Comparison of ENCODE assay signal across 8 cellular contexts in genomic region chr11:109697140-109697843, GRCh38.
DNase-seq lines count a peak whose midpoint lies in the region; ATAC-seq and TF ChIP-seq lines count a peak whose summit lies in the region.

No MANE protein-coding gene starts in this region.

- no peak overlapping the region for H3K27ac ChIP-seq in VCaP

- peak; percentile 87 for TF ChIP-seq CTCF in GM13977 (IDR thresholded peaks at IDR 0.05; ENCODE audit: extremely low read depth, insufficient read depth, missing control alignments)
- TF ChIP-seq CTCF in VCaP (conservative IDR thresholded peaks at IDR 0.05): peak; percentile 96

- in situ Hi-C loops in ACHN (cut with HindIII; ENCODE audit: low pct_ligation_motif_present, low pct_unique_long_range_greater_than_20kb, low sequenced_read_pairs): no loop called here
- in situ Hi-C loops in GM13977 (cut with MboI; ENCODE audit: low pct_unique_long_range_greater_than_20kb, low sequenced_read_pairs, unreplicated experiment): loop anchor here (10.0 kb wide), 1 partner anchor 1002 kb away; no protein-coding TSS in a partner anchor

- DNase-seq in ACHN (peak; percentile 46), GM13977 (ENCODE audit: low spot score) (peak; percentile 34), NCI-H128 (lab: John Stamatoyannopoulos, UW; ENCODE audit: unreplicated experiment) (peak; percentile 20), iPS DF 4.7 (ENCODE audit: extremely low read depth, low spot score) (peak; percentile 38), T-helper 9 cell (no peak)
- DNase-seq in activated CD8-positive, alpha-beta memory T cell treated with anti-CD3 and anti-CD28 coated beads for 24 hours: no peak

- peak; percentile 94 for ATAC-seq in HG02870 (IDR thresholded peaks at IDR 0.05; ENCODE audit: unreplicated experiment)

Comparison
In these comparisons a context has a peak if more than half of its experiments do, and no peak if none do; other contexts are left out.
1. DNase-seq: peak in ACHN (single experiment), GM13977 (single experiment), NCI-H128 (single experiment) and iPS DF 4.7 (single experiment); none in T-helper 9 cell (single experiment) and activated CD8-positive, alpha-beta memory T cell treated with anti-CD3 and anti-CD28 coated beads for 24 hours (single experiment).